Comparison of ENCODE assay signal across 1 cellular context in the genomic region with DNA sequence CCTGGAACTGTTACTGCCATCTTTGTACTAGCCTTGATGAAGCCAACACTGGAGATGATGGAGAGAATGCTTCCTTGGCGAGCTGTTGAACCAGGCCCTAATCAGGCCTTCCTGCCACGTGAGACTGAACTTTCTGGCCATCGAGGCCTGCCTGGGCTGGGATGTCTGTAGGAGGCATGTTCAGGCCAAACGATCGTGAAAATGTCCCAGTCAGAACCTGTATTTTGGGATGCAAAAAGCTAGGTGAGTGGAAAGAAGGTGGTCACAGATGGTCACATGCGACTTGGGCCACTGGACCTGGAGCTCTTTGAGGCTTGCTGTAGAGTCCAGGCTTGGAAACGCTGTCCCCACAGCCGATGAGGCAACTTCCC.
TF ChIP-seq lines count a peak whose summit lies in the region.

No MANE protein-coding gene starts in this region.

TF ChIP-seq in endothelial cell of umbilical vein, 7 proteins besides CTCF, POLR2A, EP300 and RAD21 (continued from another document):
- TF ChIP-seq POLR2AphosphoS5 (IDR thresholded peaks at IDR 0.05; ENCODE audit: insufficient read depth, low read depth, low read length) (no peak), GATA2 (IDR thresholded peaks at IDR 0.05; ENCODE audit: insufficient read depth, insufficient read length, low read depth, low read length) (no peak), JUN (IDR thresholded peaks at IDR 0.05; ENCODE audit: borderline replicate concordance, insufficient read depth, insufficient read length, low read depth) (no peak)
TF ChIP-seq in endothelial cell of umbilical vein: peak in this region for 0.
